In genomic region chr7:116949941-116950801, GRCh38 we compare ENCODE assay signal across 1 cellular context.
A peak's percentile ranks its signal among the peaks of the same experiment; 100 is the strongest.
TF ChIP-seq lines count a peak whose summit lies in the region.

No MANE protein-coding gene starts in this region.

TF ChIP-seq in K562, 482 proteins besides CTCF, POLR2A, EP300 and RAD21 (continued from another document and continues in another):
- TF ChIP-seq FOSL1 (tag; conservative IDR thresholded peaks at IDR 0.05) (peak; percentile 92), MLX (CRISPR knock-in tag; conservative IDR thresholded peaks at IDR 0.05) (no peak), PTBP1 (IDR thresholded peaks at IDR 0.05; ENCODE audit: low read depth, low read length) (no peak), ZNF695 (CRISPR knock-in tag; IDR thresholded peaks at IDR 0.05) (no peak), E2F3 (CRISPR knock-in tag; IDR thresholded peaks at IDR 0.05) (no peak), RFX1 (IDR thresholded peaks at IDR 0.05) (no peak), TEAD1 (CRISPR knock-in tag; IDR thresholded peaks at IDR 0.05) (no peak; a peak in 1 of 4 replicates), MTA1 (IDR thresholded peaks at IDR 0.05; ENCODE audit: borderline replicate concordance) (peak; percentile 99), ZBTB12 (CRISPR knock-in tag; IDR thresholded peaks at IDR 0.05) (no peak), ZNF384 (IDR thresholded peaks at IDR 0.05; ENCODE audit: low read depth, low read length) (no peak), MYBL2 (IDR thresholded peaks at IDR 0.05; ENCODE audit: low read depth) (peak; percentile 85), MYBL2 (CRISPR knock-in tag; IDR thresholded peaks at IDR 0.05; ENCODE audit: borderline replicate concordance) (no peak), CREB3L1 (IDR thresholded peaks at IDR 0.05; ENCODE audit: borderline replicate concordance, low read depth) (no peak), WHSC1 (IDR thresholded peaks at IDR 0.05; ENCODE audit: low read length) (no peak), PML (IDR thresholded peaks at IDR 0.05; ENCODE audit: low read length) (peak; percentile 78), STAT5A (IDR thresholded peaks at IDR 0.05; ENCODE audit: borderline replicate concordance, low read length) (peak; percentile 80), MEIS2 (IDR thresholded peaks at IDR 0.05; ENCODE audit: partially characterized antibody) (peak; percentile 89), NKRF (IDR thresholded peaks at IDR 0.05; ENCODE audit: borderline replicate concordance) (peak; percentile 95), MTA2 (IDR thresholded peaks at IDR 0.05; ENCODE audit: low read depth) (peak; percentile 99), FOS (IDR thresholded peaks at IDR 0.05; ENCODE audit: extremely low read depth, insufficient read length) (peak; percentile 46), COPS2 (conservative IDR thresholded peaks at IDR 0.05) (no peak), ZNF24 (IDR thresholded peaks at IDR 0.05) (peak; percentile 81), FOXK2 (conservative IDR thresholded peaks at IDR 0.05 in 1 of 2, IDR thresholded peaks at IDR 0.05 in 1 of 2; ENCODE audit: low read depth in 2 of 2) (peak; percentile 65 to 83; a peak in 3 of 4 replicates), TSHZ1 (CRISPR knock-in tag; IDR thresholded peaks at IDR 0.05) (no peak), ZZZ3 (IDR thresholded peaks at IDR 0.05) (peak; percentile 90), NBN (IDR thresholded peaks at IDR 0.05; ENCODE audit: low read depth) (peak; percentile 99), ATF3 (IDR thresholded peaks at IDR 0.05) (peak; percentile 98), ATF3 (CRISPR knock-in tag; conservative IDR thresholded peaks at IDR 0.05) (no peak), RAD51 (IDR thresholded peaks at IDR 0.05; ENCODE audit: borderline replicate concordance, low read depth) (no peak), CBX5 (IDR thresholded peaks at IDR 0.05; ENCODE audit: borderline replicate concordance, low read depth) (no peak), USF2 (CRISPR knock-in tag; IDR thresholded peaks at IDR 0.05) (no peak), GTF2E2 (tag; IDR thresholded peaks at IDR 0.05) (no peak), CXXC5 (CRISPR knock-in tag; IDR thresholded peaks at IDR 0.05) (peak; percentile 74), TFE3 (CRISPR knock-in tag; IDR thresholded peaks at IDR 0.05) (no peak), TCF3 (CRISPR knock-in tag; IDR thresholded peaks at IDR 0.05) (peak; percentile 92), CLOCK (CRISPR knock-in tag; IDR thresholded peaks at IDR 0.05; ENCODE audit: borderline replicate concordance) (no peak), ZNF561 (CRISPR knock-in tag; conservative IDR thresholded peaks at IDR 0.05) (no peak), KAT8 (IDR thresholded peaks at IDR 0.05; ENCODE audit: low read depth) (peak; percentile 71; the same call in 1 of the 2 replicates), ZNF512 (tag; IDR thresholded peaks at IDR 0.05) (peak; percentile 100), ZMIZ1 (IDR thresholded peaks at IDR 0.05; ENCODE audit: low read depth in 2 of 2, low read length in 2 of 2) (peak in 1 of 2 experiments; percentile 76; a peak in 2 of 4 replicates), TAF9B (IDR thresholded peaks at IDR 0.05; ENCODE audit: partially characterized antibody) (peak; percentile 82), PTTG1 (tag; IDR thresholded peaks at IDR 0.05; ENCODE audit: low read depth) (no peak)
